Comparison of ENCODE assay signal across 16 cellular contexts in genomic region chr13:113621986-113622550, GRCh38. TPM values are rescaled to one million over a fixed set of nuclear protein-coding genes. Genes with fewer than 3 reads are reported as not detected.
DNase-seq lines count a peak whose midpoint lies in the region; ATAC-seq, FAIRE-seq and TF ChIP-seq lines count a peak whose summit lies in the region.
"Not testable (repeated sequence)": the region's sequence is repeated elsewhere in the genome, so short reads cannot be mapped to it uniquely, and the experiment has no call there.
"Had no signal": no experiment of that assay in that cellular context is flagged by ENCODE, and none has a peak within 500 bp of the region (broad histone marks: within the 10 kb centered on the region; RNA-seq: fewer than 3 reads in every experiment).

No MANE protein-coding gene starts in this region.

- not testable (repeated sequence) for DNase-seq in GM23338 (ENCODE audit: low spot score); activated naive CD8-positive, alpha-beta T cell treated with anti-CD3 and anti-CD28 coated beads for 36 hours; naive thymus-derived CD4-positive, alpha-beta T cell
- DNase-seq in Right ventricle myocardium inferior (ENCODE audit: missing footprints) (peak; percentile 48), kidney (peak; percentile 64), sciatic nerve (ENCODE audit: low spot score) (peak; percentile 12)

- not testable (repeated sequence) for H3K9ac ChIP-seq in kidney (ENCODE audit: low read length in 2 of 2)

- not testable (repeated sequence) for H3K27ac ChIP-seq in GM23338 (ENCODE audit: low read depth); kidney (ENCODE audit: low read depth in 2 of 2, low read length in 2 of 2); naive thymus-derived CD4-positive, alpha-beta T cell (ENCODE audit: low read depth, low read length)

- H3K79me2 ChIP-seq in GM23338 (replicated peaks; ENCODE audit: insufficient read depth): peaks cover 39% of the 10 kb centered on the region

- not testable (repeated sequence) for H4K20me1 ChIP-seq in GM23338 (replicated peaks; ENCODE audit: insufficient read depth)

- intact Hi-C loops in Right ventricle myocardium inferior (cut with DNase I); kidney (cut with DNase I); naive thymus-derived CD4-positive, alpha-beta T cell (cut with micrococcal nuclease); sciatic nerve (cut with DNase I): not testable (repeated sequence)

- H3K36me3 Mint-ChIP-seq in GM23338 (ENCODE audit: low read depth) (peaks cover 63% of the 10 kb centered on the region), brain (peaks cover 58% of the 10 kb centered on the region)
- peaks cover 38% of the 10 kb centered on the region for H3K36me3 Mint-ChIP-seq in activated naive CD8-positive, alpha-beta T cell treated with anti-CD3 and anti-CD28 coated beads for 36 hours
- H3K36me3 Mint-ChIP-seq in naive thymus-derived CD4-positive, alpha-beta T cell: peaks cover 0 to 25% (median 5%) of the 10 kb centered on the region in 5 donors
- H3K36me3 Mint-ChIP-seq in stimulated activated naive CD8-positive, alpha-beta T cell treated with anti-CD3 and anti-CD28 coated beads, Interleukin-15, Interleukin-2, amounts not matched to agents 100 ng/mL and 50 ng/mL, for 24 hours (ENCODE audit: low read depth): peaks cover 61% of the 10 kb centered on the region

- H2AFZ ChIP-seq in GM23338: not testable (repeated sequence)

- CTCF ChIA-PET in naive thymus-derived CD4-positive, alpha-beta T cell (lab: Charles Lee): not testable (repeated sequence)

- not testable (repeated sequence) for TF ChIP-seq CTCF in GM23338 (conservative IDR thresholded peaks at IDR 0.05; ENCODE audit: low read depth in 2 of 2); brain (conservative IDR thresholded peaks at IDR 0.05); kidney (IDR thresholded peaks at IDR 0.05; ENCODE audit: borderline replicate concordance, extremely low read depth, insufficient read depth)

- H3K9me2 ChIP-seq in GM23338 (ENCODE audit: insufficient read depth): not testable (repeated sequence)

- not testable (repeated sequence) for ATAC-seq in GM23338; Right ventricle myocardium inferior; naive thymus-derived CD4-positive, alpha-beta T cell; sciatic nerve

- peaks cover 19% of the 10 kb centered on the region for H3K9me3 Mint-ChIP-seq in GM23338
- not testable (repeated sequence) for H3K9me3 Mint-ChIP-seq in activated naive CD8-positive, alpha-beta T cell treated with anti-CD3 and anti-CD28 coated beads for 36 hours; brain; naive thymus-derived CD4-positive, alpha-beta T cell; stimulated activated naive CD8-positive, alpha-beta T cell treated with anti-CD3 and anti-CD28 coated beads, Interleukin-15, Interleukin-2, amounts not matched to agents 100 ng/mL and 50 ng/mL, for 24 hours

- not testable (repeated sequence) for H3K27me3 ChIP-seq in GM23338 (ENCODE audit: insufficient read depth); naive thymus-derived CD4-positive, alpha-beta T cell (ENCODE audit: control insufficient read depth in 2 of 2, insufficient read depth in 2 of 2, low read length in 2 of 2)

- peaks cover 16% of the 10 kb centered on the region for H3K4me1 Mint-ChIP-seq in GM23338
- not testable (repeated sequence) for H3K4me1 Mint-ChIP-seq in activated naive CD8-positive, alpha-beta T cell treated with anti-CD3 and anti-CD28 coated beads for 36 hours; stimulated activated naive CD8-positive, alpha-beta T cell treated with anti-CD3 and anti-CD28 coated beads, Interleukin-15, Interleukin-2, amounts not matched to agents 100 ng/mL and 50 ng/mL, for 24 hours (ENCODE audit: low read depth)
- H3K4me1 Mint-ChIP-seq in brain: peaks cover 25% of the 10 kb centered on the region
- peaks cover 0 to 19% (median 5%) of the 10 kb centered on the region in 7 donors for H3K4me1 Mint-ChIP-seq in naive thymus-derived CD4-positive, alpha-beta T cell

- not testable (repeated sequence) for H3K4me2 ChIP-seq in GM23338

- peak overlapping the region; percentile 23; the same call in 1 of the 2 replicates for H3K27ac Mint-ChIP-seq in GM23338
- peak overlapping the region; percentile 76 for H3K27ac Mint-ChIP-seq in activated naive CD8-positive, alpha-beta T cell treated with anti-CD3 and anti-CD28 coated beads for 36 hours
- peak overlapping the region in 3 of 5 experiments; percentile 33 to 45 (median 34) for H3K27ac Mint-ChIP-seq in brain
- peak overlapping the region in 6 of 9 donors; percentile 8 to 53 (median 44) for H3K27ac Mint-ChIP-seq in naive thymus-derived CD4-positive, alpha-beta T cell
- H3K27ac Mint-ChIP-seq in stimulated activated naive CD8-positive, alpha-beta T cell treated with anti-CD3 and anti-CD28 coated beads, Interleukin-15, Interleukin-2, amounts not matched to agents 100 ng/mL and 50 ng/mL, for 24 hours: peak overlapping the region; percentile 47

- not testable (repeated sequence) for H3K4me1 ChIP-seq in GM23338 (ENCODE audit: insufficient read depth); kidney (ENCODE audit: control insufficient read depth in 1 of 2, insufficient read depth in 1 of 2, low read depth in 1 of 2, low read length in 2 of 2); naive thymus-derived CD4-positive, alpha-beta T cell (ENCODE audit: control insufficient read depth in 2 of 2, insufficient read depth in 2 of 2, low read length in 2 of 2)

- peaks cover 16% of the 10 kb centered on the region for H3K27me3 Mint-ChIP-seq in GM23338 (ENCODE audit: insufficient read depth, low read depth, poor library complexity)
- H3K27me3 Mint-ChIP-seq in activated naive CD8-positive, alpha-beta T cell treated with anti-CD3 and anti-CD28 coated beads for 36 hours; brain; naive thymus-derived CD4-positive, alpha-beta T cell; stimulated activated naive CD8-positive, alpha-beta T cell treated with anti-CD3 and anti-CD28 coated beads, Interleukin-15, Interleukin-2, amounts not matched to agents 100 ng/mL and 50 ng/mL, for 24 hours: not testable (repeated sequence)

- not testable (repeated sequence) for H3K4me3 Mint-ChIP-seq in GM23338; activated naive CD8-positive, alpha-beta T cell treated with anti-CD3 and anti-CD28 coated beads for 36 hours; brain; naive thymus-derived CD4-positive, alpha-beta T cell; stimulated activated naive CD8-positive, alpha-beta T cell treated with anti-CD3 and anti-CD28 coated beads, Interleukin-15, Interleukin-2, amounts not matched to agents 100 ng/mL and 50 ng/mL, for 24 hours

- not testable (repeated sequence) for H3K36me3 ChIP-seq in GM23338 (ENCODE audit: insufficient read depth); kidney (ENCODE audit: control insufficient read depth in 1 of 2, insufficient read depth in 2 of 2, low read length in 2 of 2)
- peaks cover 0 to 29% (median 0%) of the 10 kb centered on the region in 3 experiments for H3K36me3 ChIP-seq in naive thymus-derived CD4-positive, alpha-beta T cell (ENCODE audit: control insufficient read depth in 2 of 3, insufficient read depth in 3 of 3, low read length in 3 of 3)

- POLR2A ChIA-PET in naive thymus-derived CD4-positive, alpha-beta T cell (lab: Charles Lee): not testable (repeated sequence)

- FAIRE-seq in kidney (lab: Jason Lieb, UNC): not testable (repeated sequence)

- not testable (repeated sequence) for H3K9me3 ChIP-seq in kidney (ENCODE audit: control insufficient read depth in 1 of 2, low read length in 2 of 2); naive thymus-derived CD4-positive, alpha-beta T cell (ENCODE audit: control insufficient read depth in 2 of 3, low read length in 3 of 3)

- H3K4me3 ChIP-seq in GM23338; kidney (ENCODE audit: low read length in 2 of 2); naive thymus-derived CD4-positive, alpha-beta T cell (ENCODE audit: low read length): not testable (repeated sequence)

- H3F3A ChIP-seq in GM23338 (replicated peaks; ENCODE audit: low read depth): peaks cover 11% of the 10 kb centered on the region; the same call in 1 of the 2 replicates

RNA-seq across cellular contexts. Expression of gene ATP4B, which starts 35.9 kb away (rescaled TPM):
- not detected in 2 replicates for total RNA-seq in GM23338 (2014; rRNA removed; shearing (Covaris generic))
- polyA plus RNA-seq in GM23338 (2016; fragmentation: Nextera tagmentation; extraction: Ambion mirVana) (not detected in 2 replicates), brain (ENCODE audit: insufficient read depth, low read depth, low replicate concordance) (1.8 TPM), kidney (ENCODE audit: insufficient read depth, low read depth, low replicate concordance) (0.45 TPM)
- not detected for total RNA-seq in activated naive CD8-positive, alpha-beta T cell treated with anti-CD3 and anti-CD28 coated beads for 36 hours
- total RNA-seq in Right ventricle myocardium inferior (not detected), kidney (0.16 TPM), sciatic nerve (not detected)
- not detected for total RNA-seq in naive thymus-derived CD4-positive, alpha-beta T cell
- polyA plus RNA-seq in naive thymus-derived CD4-positive, alpha-beta T cell: not detected
- total RNA-seq: A172; A673; CD4-positive, alpha-beta T cell; CD8-positive, alpha-beta memory T cell; GM12878; GM23248; H4; HFFc6 had no signal
- polyA plus RNA-seq: CD8-positive, alpha-beta memory T cell; GM23248 had no signal

RNA-seq across cellular contexts. Expression of gene TFDP1, which starts 37.5 kb away (rescaled TPM):
- total RNA-seq in GM23338 (2014; rRNA removed; shearing (Covaris generic)): 80.0 and 92.0 TPM in 2 replicates
- 40.2 and 42.9 TPM in 2 replicates for polyA plus RNA-seq in GM23338 (2016; fragmentation: Nextera tagmentation; extraction: Ambion mirVana)
- total RNA-seq in activated naive CD8-positive, alpha-beta T cell treated with anti-CD3 and anti-CD28 coated beads for 36 hours: 100 to 1,000 TPM; 242 to 250 TPM
- 216 TPM for polyA plus RNA-seq in brain (ENCODE audit: insufficient read depth, low read depth, low replicate concordance)
- total RNA-seq in Right ventricle myocardium inferior: 46.7 TPM
- total RNA-seq in kidney: 46.9 TPM
- 33.8 TPM for polyA plus RNA-seq in kidney (ENCODE audit: insufficient read depth, low read depth, low replicate concordance)
- total RNA-seq in naive thymus-derived CD4-positive, alpha-beta T cell: 100 to 1,000 TPM in 1 of 5 experiments, 10 to 100 TPM in 4; 21.4 to 127 (median 34.7) TPM
- polyA plus RNA-seq in naive thymus-derived CD4-positive, alpha-beta T cell: 10 to 100 TPM; 50.9 to 78.0 TPM
- 36.1 TPM for total RNA-seq in sciatic nerve

RNA-seq across cellular contexts. Expression of gene GRK1, which starts 45.0 kb away (rescaled TPM):
- 0.27 TPM in 1 of 2 replicates, not detected in the other for total RNA-seq in GM23338 (2014; rRNA removed; shearing (Covaris generic))
- polyA plus RNA-seq in GM23338 (2016; fragmentation: Nextera tagmentation; extraction: Ambion mirVana) (not detected in 2 replicates), brain (ENCODE audit: insufficient read depth, low read depth, low replicate concordance) (2.5 TPM), kidney (ENCODE audit: insufficient read depth, low read depth, low replicate concordance) (not detected)
- total RNA-seq in activated naive CD8-positive, alpha-beta T cell treated with anti-CD3 and anti-CD28 coated beads for 36 hours: not detected
- total RNA-seq in Right ventricle myocardium inferior (0.11 TPM), kidney (not detected), sciatic nerve (0.09 TPM)
- not detected for total RNA-seq in naive thymus-derived CD4-positive, alpha-beta T cell
- polyA plus RNA-seq in naive thymus-derived CD4-positive, alpha-beta T cell: not detected
- total RNA-seq: A172; A673; CD4-positive, alpha-beta T cell; CD8-positive, alpha-beta memory T cell; GM23248; H4; HFFc6 had no signal
- polyA plus RNA-seq: CD8-positive, alpha-beta memory T cell; GM23248 had no signal

Comparison
In these comparisons a context has a peak if more than half of its experiments do, and no peak if none do; other contexts are left out.
1. H3K27ac Mint-ChIP-seq: peak in every context shown above with its lines; median percentile 76 in activated naive CD8-positive, alpha-beta T cell treated with anti-CD3 and anti-CD28 coated beads for 36 hours; 47 in stimulated activated naive CD8-positive, alpha-beta T cell treated with anti-CD3 and anti-CD28 coated beads, Interleukin-15, Interleukin-2, amounts not matched to agents 100 ng/mL and 50 ng/mL, for 24 hours; 44 in naive thymus-derived CD4-positive, alpha-beta T cell; 34 in brain; 23 in GM23338.